1 cellular context compared by ENCODE assay signal in genomic region chr17:75346906-75347305, GRCh38.
TF ChIP-seq lines count a peak whose summit lies in the region.

No MANE protein-coding gene starts in this region.

TF ChIP-seq in K562, 482 proteins besides CTCF, POLR2A, EP300 and RAD21 (continued from another document and continues in another):
- peak; percentile 79 for TF ChIP-seq NCOR1 (IDR thresholded peaks at IDR 0.05)
- 0 out of 2 replicates have a peak, but pooled peaks have one; percentile 61 for TF ChIP-seq ZKSCAN1 (IDR thresholded peaks at IDR 0.05; ENCODE audit: low read depth, low read length)
- TF ChIP-seq CBFB (CRISPR knock-in tag; IDR thresholded peaks at IDR 0.05), result peak; percentile 88
- TF ChIP-seq SMARCC2 (IDR thresholded peaks at IDR 0.05; ENCODE audit: low read depth), result no peak
- no peak for TF ChIP-seq HCFC1 (IDR thresholded peaks at IDR 0.05; ENCODE audit: low read depth, low read length)
- TF ChIP-seq CXXC5 (CRISPR knock-in tag; IDR thresholded peaks at IDR 0.05), result peak; percentile 40; the same call in 1 of the 2 replicates
- peak; percentile 63 for TF ChIP-seq SMAD4 (CRISPR knock-in tag; conservative IDR thresholded peaks at IDR 0.05)
- no peak for TF ChIP-seq ZNF165 (CRISPR knock-in tag; IDR thresholded peaks at IDR 0.05; ENCODE audit: borderline replicate concordance)
- no peak for TF ChIP-seq MCM2 (IDR thresholded peaks at IDR 0.05; ENCODE audit: low read depth)
- TF ChIP-seq ZBTB33 (CRISPR knock-in tag; IDR thresholded peaks at IDR 0.05), result 0 out of 2 replicates have a peak, but pooled peaks have one; percentile 35
- TF ChIP-seq TEAD4 (IDR thresholded peaks at IDR 0.05; ENCODE audit: low read length), result peak; percentile 90
- no peak for TF ChIP-seq TEAD4 (CRISPR knock-in tag; IDR thresholded peaks at IDR 0.05; ENCODE audit: borderline replicate concordance)
- 0 out of 2 replicates have a peak, but pooled peaks have one; percentile 29 for TF ChIP-seq ZNF224 (CRISPR knock-in tag; IDR thresholded peaks at IDR 0.05)
- TF ChIP-seq SOX6 (IDR thresholded peaks at IDR 0.05), result peak; percentile 73
- peak in 1 of 2 experiments; percentile 31; a peak in 1 of 4 replicates for TF ChIP-seq TEAD1 (CRISPR knock-in tag; IDR thresholded peaks at IDR 0.05)
- TF ChIP-seq DACH1 (IDR thresholded peaks at IDR 0.05; ENCODE audit: partially characterized antibody), result peak; percentile 77
- TF ChIP-seq NONO (IDR thresholded peaks at IDR 0.05; ENCODE audit: low read depth in 2 of 2, low read length in 1 of 2), result no peak; a peak in 1 of 4 replicates
- peak; percentile 61; the same call in 1 of the 2 replicates for TF ChIP-seq MBD2 (IDR thresholded peaks at IDR 0.05; ENCODE audit: borderline replicate concordance, low read depth)
- TF ChIP-seq E2F5 (CRISPR knock-in tag; IDR thresholded peaks at IDR 0.05), result no peak
- TF ChIP-seq SMARCE1 (IDR thresholded peaks at IDR 0.05), result peak; percentile 72
- no peak for TF ChIP-seq TSC22D4 (tag; IDR thresholded peaks at IDR 0.05)
- TF ChIP-seq SAFB2 (IDR thresholded peaks at IDR 0.05; ENCODE audit: borderline replicate concordance, low read depth, low read length, severe bottlenecking), result no peak
- 0 out of 2 replicates have a peak, but pooled peaks have one; percentile 23 for TF ChIP-seq ZFX (CRISPR knock-in tag; IDR thresholded peaks at IDR 0.05)
- TF ChIP-seq COPS2 (conservative IDR thresholded peaks at IDR 0.05), result no peak
- 0 out of 2 replicates have a peak, but pooled peaks have one; percentile 49 for TF ChIP-seq SREBF1 (IDR thresholded peaks at IDR 0.05; ENCODE audit: borderline replicate concordance, low read depth, low read length)
- no peak for TF ChIP-seq ZNF644 (tag; IDR thresholded peaks at IDR 0.05; ENCODE audit: low read depth)
- TF ChIP-seq, protein P1, sequence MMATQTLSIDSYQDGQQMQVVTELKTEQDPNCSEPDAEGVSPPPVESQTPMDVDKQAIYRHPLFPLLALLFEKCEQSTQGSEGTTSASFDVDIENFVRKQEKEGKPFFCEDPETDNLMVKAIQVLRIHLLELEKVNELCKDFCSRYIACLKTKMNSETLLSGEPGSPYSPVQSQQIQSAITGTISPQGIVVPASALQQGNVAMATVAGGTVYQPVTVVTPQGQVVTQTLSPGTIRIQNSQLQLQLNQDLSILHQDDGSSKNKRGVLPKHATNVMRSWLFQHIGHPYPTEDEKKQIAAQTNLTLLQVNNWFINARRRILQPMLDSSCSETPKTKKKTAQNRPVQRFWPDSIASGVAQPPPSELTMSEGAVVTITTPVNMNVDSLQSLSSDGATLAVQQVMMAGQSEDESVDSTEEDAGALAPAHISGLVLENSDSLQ (IDR thresholded peaks at IDR 0.05), result peak; percentile 55; the same call in 1 of the 2 replicates
- no peak for TF ChIP-seq TCF15 (CRISPR knock-in tag; IDR thresholded peaks at IDR 0.05)
- TF ChIP-seq SRSF7 (optimal IDR thresholded peaks at IDR 0.05; ENCODE audit: low read depth, low read length), result no peak
- no peak for TF ChIP-seq SRF (CRISPR knock-in tag; IDR thresholded peaks at IDR 0.05)
- 0 out of 2 replicates have a peak, but pooled peaks have one; percentile 18 for TF ChIP-seq FOSL1 (tag; conservative IDR thresholded peaks at IDR 0.05)
- TF ChIP-seq, protein P2, sequence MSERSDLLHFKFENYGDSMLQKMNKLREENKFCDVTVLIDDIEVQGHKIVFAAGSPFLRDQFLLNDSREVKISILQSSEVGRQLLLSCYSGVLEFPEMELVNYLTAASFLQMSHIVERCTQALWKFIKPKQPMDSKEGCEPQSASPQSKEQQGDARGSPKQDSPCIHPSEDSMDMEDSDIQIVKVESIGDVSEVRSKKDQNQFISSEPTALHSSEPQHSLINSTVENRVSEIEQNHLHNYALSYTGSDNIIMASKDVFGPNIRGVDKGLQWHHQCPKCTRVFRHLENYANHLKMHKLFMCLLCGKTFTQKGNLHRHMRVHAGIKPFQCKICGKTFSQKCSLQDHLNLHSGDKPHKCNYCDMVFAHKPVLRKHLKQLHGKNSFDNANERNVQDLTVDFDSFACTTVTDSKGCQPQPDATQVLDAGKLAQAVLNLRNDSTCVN (CRISPR knock-in tag; IDR thresholded peaks at IDR 0.05), result no peak
- peak; percentile 88; the same call in 1 of the 2 replicates for TF ChIP-seq KLF1 (tag; IDR thresholded peaks at IDR 0.05)
- TF ChIP-seq ERF (CRISPR knock-in tag; IDR thresholded peaks at IDR 0.05), result no peak
- TF ChIP-seq CHAMP1 (IDR thresholded peaks at IDR 0.05), result no peak
- no peak for TF ChIP-seq ZNF318 (IDR thresholded peaks at IDR 0.05; ENCODE audit: borderline replicate concordance in 1 of 2, low read depth in 1 of 2)
- TF ChIP-seq MBD1 (CRISPR knock-in tag; IDR thresholded peaks at IDR 0.05), result no peak
- no peak for TF ChIP-seq MAFK (IDR thresholded peaks at IDR 0.05; ENCODE audit: low read length)
- no peak for TF ChIP-seq HOXB6 (CRISPR knock-in tag; IDR thresholded peaks at IDR 0.05; ENCODE audit: borderline replicate concordance)
- no peak for TF ChIP-seq ZBTB5 (IDR thresholded peaks at IDR 0.05)
- TF ChIP-seq MEIS2 (IDR thresholded peaks at IDR 0.05; ENCODE audit: partially characterized antibody), result peak; percentile 60
- no peak for TF ChIP-seq ZNF347 (CRISPR knock-in tag; IDR thresholded peaks at IDR 0.05; ENCODE audit: low read depth)
- peak in 1 of 2 experiments; percentile 66; a peak in 1 of 4 replicates for TF ChIP-seq TBL1XR1 (IDR thresholded peaks at IDR 0.05; ENCODE audit: low read length in 2 of 2)
- TF ChIP-seq NRF1 (conservative IDR thresholded peaks at IDR 0.05 in 1 of 2, IDR thresholded peaks at IDR 0.05 in 1 of 2), result peak in 1 of 2 experiments; percentile 26; a peak in 1 of 4 replicates
- TF ChIP-seq ZKSCAN8 (CRISPR knock-in tag; IDR thresholded peaks at IDR 0.05), result no peak
